In the genomic region with DNA sequence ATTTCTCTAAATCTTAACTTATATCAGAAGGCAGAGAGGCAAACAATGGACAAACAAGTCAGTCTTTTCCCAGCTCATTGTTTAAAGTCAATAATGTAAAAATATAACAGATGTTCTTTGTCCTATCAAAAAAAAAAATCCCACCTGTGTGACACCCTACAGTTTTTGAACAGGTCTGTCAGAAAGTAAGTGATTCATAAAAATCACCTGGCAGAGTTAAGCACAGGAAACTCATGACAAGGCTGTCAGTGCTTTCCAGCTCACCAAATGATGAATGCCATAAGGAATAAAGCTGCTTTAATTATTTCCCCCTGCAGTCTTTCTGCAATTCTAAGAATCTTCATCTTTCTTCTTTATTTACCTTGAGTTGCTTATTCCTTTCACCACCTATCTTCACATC, we compare ENCODE assay signal across 16 cellular contexts. TPM values are rescaled to one million over a fixed set of nuclear protein-coding genes. Genes with fewer than 3 reads are reported as not detected.
DNase-seq lines count a peak whose midpoint lies in the region; ATAC-seq and TF ChIP-seq lines count a peak whose summit lies in the region.
"Had no signal": no experiment of that assay in that cellular context is flagged by ENCODE, and none has a peak within 500 bp of the region (broad histone marks: within the 10 kb centered on the region; RNA-seq: fewer than 3 reads in every experiment).

No MANE protein-coding gene starts in this region.

- TF ChIP-seq POLR2A in breast epithelium (IDR thresholded peaks at IDR 0.05), result no peak

- no peak overlapping the region for H3K9ac ChIP-seq in mammary epithelial cell (ENCODE audit: insufficient read depth, low read length)
- H3K9ac ChIP-seq: BLaER1 treated with 17β-estradiol and CSF1 and Interleukin-3, amounts not matched to agents 10 nM and 100 nM had no signal

- dilution Hi-C loops in mammary epithelial cell (cut with HindIII; ENCODE audit: low sequenced_read_pairs), result no loop called here

- in situ Hi-C loops in mammary epithelial cell (cut with MboI; ENCODE audit: low sequenced_read_pairs in 2 of 2), result no loop called here

- no peak overlapping the region for H3K27ac ChIP-seq in mammary epithelial cell (ENCODE audit: insufficient read depth, low read depth, low read length)
- no peak overlapping the region for H3K27ac ChIP-seq in breast epithelium
- H3K27ac ChIP-seq in lower lobe of right lung, result no peak overlapping the region
- H3K27ac ChIP-seq: 22Rv1; A549; BLaER1 treated with 17β-estradiol and CSF1 and Interleukin-3, amounts not matched to agents 10 nM and 100 nM; C4-2B had no signal

- no peaks in the 10 kb centered on the region for H4K20me1 ChIP-seq in mammary epithelial cell (ENCODE audit: insufficient read depth, low read length)
- H4K20me1 ChIP-seq: BLaER1 treated with 17β-estradiol and CSF1 and Interleukin-3, amounts not matched to agents 10 nM and 100 nM had no signal

- H3K36me3 ChIP-seq in mammary epithelial cell (ENCODE audit: insufficient read depth, low read length) (no peaks in the 10 kb centered on the region), breast epithelium (no peaks in the 10 kb centered on the region), lower lobe of right lung (no peaks in the 10 kb centered on the region)
- H3K36me3 ChIP-seq: BLaER1 treated with 17β-estradiol and CSF1 and Interleukin-3, amounts not matched to agents 10 nM and 100 nM had no signal

- DNase-seq in mammary epithelial cell (peak; percentile 1), breast epithelium (ENCODE audit: low spot score in 2 of 2) (no peak), dermis blood vessel endothelial cell (peak; percentile 6), lower lobe of right lung (no peak)
- DNase-seq: AML-193; Caco-2; Calu3; CD4-positive, alpha-beta T cell; CD8-positive, alpha-beta T cell; DMS79 treated with DMSO at 0.1 percent for 48 hours; GF-D8 had no signal

- H3K27me3 ChIP-seq in mammary epithelial cell (ENCODE audit: insufficient read depth, low read length) (no peaks in the 10 kb centered on the region), breast epithelium (no peaks in the 10 kb centered on the region), lower lobe of right lung (ENCODE audit: low read depth) (no peaks in the 10 kb centered on the region)
- H3K27me3 ChIP-seq: BLaER1 treated with 17β-estradiol and CSF1 and Interleukin-3, amounts not matched to agents 10 nM and 100 nM had no signal

- no peak overlapping the region for H2AFZ ChIP-seq in mammary epithelial cell (ENCODE audit: low read depth, low read length)

- intact Hi-C loops in mammary epithelial cell (cut with micrococcal nuclease) (no loop called here), breast epithelium (cut with DNase I; ENCODE audit: low total_unique reads) (no loop called here), lower lobe of right lung (cut with DNase I) (no loop called here)

- TF ChIP-seq CTCF in mammary epithelial cell (conservative IDR thresholded peaks at IDR 0.05 in 1 of 2, IDR thresholded peaks at IDR 0.05 in 1 of 2; ENCODE audit: extremely low read depth in 1 of 2, insufficient read depth in 1 of 2, low read depth in 1 of 2, low read length in 2 of 2), result no peak
- no peak for TF ChIP-seq CTCF in breast epithelium (IDR thresholded peaks at IDR 0.05)
- TF ChIP-seq CTCF in lower lobe of right lung (IDR thresholded peaks at IDR 0.05), result no peak

- H3K9me3 ChIP-seq in mammary epithelial cell (replicated peaks; ENCODE audit: insufficient read depth, low read length), result peaks cover 3% of the 10 kb centered on the region
- peaks cover 5 to 7% of the 10 kb centered on the region in 2 donors for H3K9me3 ChIP-seq in breast epithelium
- no peaks in the 10 kb centered on the region for H3K9me3 ChIP-seq in lower lobe of right lung
- H3K9me3 ChIP-seq: A549, Caco-2 had no signal

- no peak overlapping the region for H3K4me2 ChIP-seq in mammary epithelial cell (ENCODE audit: insufficient read depth, low read depth, low read length)
- H3K4me2 ChIP-seq: A549; BLaER1 treated with 17β-estradiol and CSF1 and Interleukin-3, amounts not matched to agents 10 nM and 100 nM had no signal

- H3K4me1 ChIP-seq in mammary epithelial cell (ENCODE audit: insufficient read depth, low read length) (no peaks in the 10 kb centered on the region), breast epithelium (no peaks in the 10 kb centered on the region), lower lobe of right lung (no peaks in the 10 kb centered on the region)
- H3K4me1 ChIP-seq: A549; BLaER1 treated with 17β-estradiol and CSF1 and Interleukin-3, amounts not matched to agents 10 nM and 100 nM; Caco-2 had no signal

- no TSS peak for BruUV-seq in mammary epithelial cell (replicated peaks; lab: Mats Ljungman, UMichigan)

- H3K4me3 ChIP-seq in mammary epithelial cell (replicated peaks in 1 of 3; ENCODE audit: insufficient read depth in 1 of 3, low read depth in 2 of 3, low read length in 3 of 3) (no peak overlapping the region), breast epithelium (no peak overlapping the region), lower lobe of right lung (no peak overlapping the region)
- H3K4me3 ChIP-seq: A549; BLaER1 treated with 17β-estradiol and CSF1 and Interleukin-3, amounts not matched to agents 10 nM and 100 nM had no signal

- ATAC-seq in HG03460 (IDR thresholded peaks at IDR 0.05; ENCODE audit: unreplicated experiment) (no peak), lower lobe of right lung (no peak)
- ATAC-seq: A549; CD8-positive, alpha-beta T cell had no signal

- CTCF ChIA-PET in mammary epithelial cell (lab: Charles Lee; ENCODE audit: low non-redundant PET), result no interaction called here

- no peaks in the 10 kb centered on the region for H3K79me2 ChIP-seq in mammary epithelial cell (ENCODE audit: insufficient read depth, low read length)

RNA-seq across cellular contexts. Expression of a gene that starts 30.3 kb away (rescaled TPM):
- total RNA-seq in mammary epithelial cell (10 to 100 TPM; 54.0 to 57.2 TPM), breast epithelium (10 to 100 TPM; 12.7 to 50.7 (median 23.6) TPM), dermis blood vessel endothelial cell (0.47 and 1.0 TPM in 2 replicates), lower lobe of right lung (14.8 TPM)
- 27.3 TPM for polyA plus RNA-seq in mammary epithelial cell
- 53.7 TPM for polyA minus RNA-seq in mammary epithelial cell

Comparison
In these comparisons a context has a peak if more than half of its experiments do, and no peak if none do; other contexts are left out.
1. DNase-seq: peak in mammary epithelial cell (single experiment) and dermis blood vessel endothelial cell (single experiment); none in breast epithelium (0 of 2) and lower lobe of right lung (single experiment).